15 cellular contexts compared by ENCODE assay signal in the genomic region with DNA sequence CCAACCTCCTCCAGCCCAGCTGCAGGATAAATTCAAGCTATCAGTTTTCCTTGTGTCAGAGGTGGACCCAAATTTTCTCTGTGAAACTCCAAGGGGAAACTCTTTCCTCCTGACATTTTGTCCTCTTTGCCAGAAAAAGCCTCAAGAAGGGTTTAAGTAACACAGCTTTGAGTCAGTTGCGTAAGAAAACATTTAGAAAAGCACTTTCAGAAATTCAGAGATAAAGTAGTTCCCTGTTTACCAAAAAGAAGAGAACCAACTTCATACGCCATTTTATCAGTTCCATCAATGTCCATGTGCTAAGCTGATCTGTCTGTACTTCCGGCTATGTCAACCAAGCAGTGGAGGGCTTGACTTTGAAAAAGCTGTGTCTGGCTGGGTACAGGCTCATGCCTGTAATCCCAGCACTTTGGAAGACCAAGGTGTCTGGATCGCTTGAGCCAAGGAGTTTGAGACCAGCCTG. TPM values are rescaled to one million over a fixed set of nuclear protein-coding genes. Genes with fewer than 3 reads are reported as not detected.
DNase-seq lines count a peak whose midpoint lies in the region; ATAC-seq and TF ChIP-seq lines count a peak whose summit lies in the region.
"Had no signal": no experiment of that assay in that cellular context is flagged by ENCODE, and none has a peak within 500 bp of the region (broad histone marks: within the 10 kb centered on the region; RNA-seq: fewer than 3 reads in every experiment).

No MANE protein-coding gene starts in this region.

- intact Hi-C loops in heart right ventricle (cut with DNase I): no loop called here

- TF ChIP-seq CTCF in HL-60 (IDR thresholded peaks at IDR 0.05; ENCODE audit: insufficient read depth, low read length) (no peak), heart right ventricle (IDR thresholded peaks at IDR 0.05) (no peak), foreskin fibroblast (IDR thresholded peaks at IDR 0.05; ENCODE audit: low read depth, low read length) (no peak)

- peak overlapping the region; percentile 29 for H3K27ac ChIP-seq in HL-60 (replicated peaks)
- peak overlapping the region; percentile 57 to 80 (median 70) for H3K27ac ChIP-seq in heart right ventricle
- H3K27ac ChIP-seq: BLaER1 had no signal

- H3K4me1 ChIP-seq in heart right ventricle: peaks cover 0 to 20% (median 5%) of the 10 kb centered on the region in 9 donors
- H3K4me1 ChIP-seq: HAP-1 had no signal

- ATAC-seq in heart right ventricle (peak; percentile 46 to 84 (median 68)), GM19351 (IDR thresholded peaks at IDR 0.05; ENCODE audit: unreplicated experiment) (no peak)
- ATAC-seq: activated T-cell treated with anti-CD3 and anti-CD28 coated beads, Interleukin-2, amount 50 U/mL, for 4 hours had no signal

- 74 to 81% methylated on average over 4 of the region's 4 CpGs for WGBS in heart right ventricle, 2 donors

- H3K9me3 ChIP-seq in heart right ventricle: no peaks in the 10 kb centered on the region
- H3K9me3 ChIP-seq: BLaER1, HAP-1 had no signal

- DNase-seq in HL-60 (ENCODE audit: low read depth in 1 of 2, low spot score in 1 of 2): peak; percentile 16 to 34
- peak; percentile 62 for DNase-seq in amniotic epithelial cell (ENCODE audit: low read depth)
- DNase-seq in heart right ventricle: peak in 1 of 2 donors; percentile 29
- DNase-seq in stromal cell of bone marrow (ENCODE audit: low read depth): peak; percentile 86
- no peak for DNase-seq in foreskin fibroblast
- no peak for DNase-seq in Ammon's horn (ENCODE audit: low spot score)
- no peak for DNase-seq in A172 (ENCODE audit: low spot score)
- DNase-seq: activated T-cell treated with anti-CD3 and anti-CD28 coated beads, Interleukin-2, amount 50 U/mL, for 4 hours; DMS53; KG1; NCI-H1694 treated with DMSO at 0.1 percent for 48 hours; NCI-H526 had no signal

- H3K4me3 ChIP-seq in HL-60 (replicated peaks; ENCODE audit: insufficient read depth, low read length) (no peak overlapping the region), heart right ventricle (no peak overlapping the region), foreskin fibroblast (ENCODE audit: low read depth in 1 of 2, low read length in 2 of 2) (no peak overlapping the region)
- H3K4me3 ChIP-seq: BLaER1, HAP-1 had no signal

- no peaks in the 10 kb centered on the region for H3K36me3 ChIP-seq in heart right ventricle
- H3K36me3 ChIP-seq: BLaER1, HAP-1 had no signal

- H3K27me3 ChIP-seq in HL-60 (ENCODE audit: insufficient read depth, poor library complexity, severe bottlenecking) (no peaks in the 10 kb centered on the region), heart right ventricle (no peaks in the 10 kb centered on the region)
- H3K27me3 ChIP-seq: BLaER1 had no signal

RNA-seq across cellular contexts. Expression of gene SUSD1, which starts 19.9 kb away (rescaled TPM):
- total RNA-seq in heart right ventricle: 10 to 100 TPM in 1 of 10 donors, 1 to 10 TPM in 9; 2.2 to 14.7 (median 4.7) TPM
- 1 to 10 TPM; 1.5 to 2.4 TPM for polyA plus RNA-seq in heart right ventricle
- total RNA-seq in A172 (2014; rRNA removed; shearing (Covaris generic)): 15.4 and 18.2 TPM in 2 replicates

Comparison
In these comparisons a context has a peak if more than half of its experiments do, and no peak if none do; other contexts are left out.
1. DNase-seq: peak in HL-60 (2 of 2), amniotic epithelial cell (single experiment) and stromal cell of bone marrow (single experiment); none in foreskin fibroblast (0 of 2), Ammon's horn (single experiment) and A172 (single experiment).